9 cellular contexts compared by ENCODE assay signal in the genomic region with DNA sequence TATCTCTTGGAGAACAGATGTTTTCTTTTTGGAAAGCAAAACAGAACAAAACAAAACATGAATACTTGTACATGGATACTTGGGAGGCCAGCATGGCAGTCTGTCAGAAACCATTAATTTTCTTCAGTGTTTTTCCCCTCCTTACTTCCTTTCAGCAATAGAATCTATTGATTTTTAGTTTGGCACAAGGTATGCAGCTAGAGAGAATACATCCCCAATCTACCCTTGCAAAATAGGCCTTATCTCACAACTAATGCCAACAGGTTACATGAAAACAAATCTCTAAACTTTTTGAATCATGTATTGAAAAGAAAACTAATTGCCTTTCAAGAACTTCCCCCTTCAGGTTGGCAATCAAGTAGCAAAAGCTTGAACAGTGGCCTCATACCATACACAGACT. TPM values are rescaled to one million over a fixed set of nuclear protein-coding genes. Genes with fewer than 3 reads are reported as not detected.
"Had no signal": no experiment of that assay in that cellular context is flagged by ENCODE, and none has a peak within 500 bp of the region (broad histone marks: within the 10 kb centered on the region; RNA-seq: fewer than 3 reads in every experiment).

No MANE protein-coding gene starts in this region.

- H3K4me3 Mint-ChIP-seq: H9, IgD-negative memory B cell had no signal

- H3K27me3 Mint-ChIP-seq: IgD-negative memory B cell had no signal

- H3K4me1 Mint-ChIP-seq: IgD-negative memory B cell had no signal

- H3K27ac ChIP-seq: GM23248 had no signal

- H3K27ac Mint-ChIP-seq: H9, IgD-negative memory B cell had no signal

- H3K36me3 Mint-ChIP-seq: IgD-negative memory B cell had no signal

- H2AFZ ChIP-seq: GM23248 had no signal

- H3K4me3 ChIP-seq: GM23248 had no signal

- H3K9ac ChIP-seq: GM23248 had no signal

- FAIRE-seq: H1, H54, HTR-8/SVneo had no signal

- DNase-seq: GM23248, H9, HCEC 1CT, KG1 had no signal

RNA-seq across cellular contexts. Expression of gene PGK2, which starts 2.8 kb away (rescaled TPM):
- total RNA-seq: GM23248, H1, H9, HT-29 had no signal
- polyA plus RNA-seq: GM23248, H1, IgD-negative memory B cell had no signal

RNA-seq across cellular contexts. Expression of gene CRISP3, which starts 40.1 kb away (rescaled TPM):
- total RNA-seq: GM23248, H1, H9, HT-29 had no signal
- polyA plus RNA-seq: GM23248, H1, IgD-negative memory B cell had no signal
